14 cellular contexts compared by ENCODE assay signal in the genomic region with DNA sequence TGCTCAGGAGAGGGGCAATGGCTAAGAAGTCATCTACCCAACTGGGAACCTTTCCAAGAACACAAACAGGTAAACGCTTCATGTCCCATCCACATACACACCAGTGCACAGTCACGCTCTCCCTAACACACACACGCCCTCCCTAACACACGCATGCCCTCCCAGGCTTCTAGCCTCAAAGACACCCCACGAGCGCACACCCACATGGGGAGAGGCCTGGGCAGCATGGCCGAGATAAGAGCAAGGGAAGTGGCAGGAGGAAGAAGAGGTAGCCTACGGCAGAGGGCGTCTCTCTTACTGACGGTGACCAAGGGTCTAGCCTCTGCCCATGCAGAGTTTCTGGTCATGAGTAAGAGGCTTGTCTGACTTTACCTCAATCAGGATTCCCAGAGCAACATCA. TPM values are rescaled to one million over a fixed set of nuclear protein-coding genes. Genes with fewer than 3 reads are reported as not detected.
DNase-seq lines count a peak whose midpoint lies in the region; ATAC-seq and TF ChIP-seq lines count a peak whose summit lies in the region.
"Had no signal": no experiment of that assay in that cellular context is flagged by ENCODE, and none has a peak within 500 bp of the region (broad histone marks: within the 10 kb centered on the region; RNA-seq: fewer than 3 reads in every experiment).

No MANE protein-coding gene starts in this region.

- no peaks in the 10 kb centered on the region for H3K9me3 ChIP-seq in left lung
- no peaks in the 10 kb centered on the region for H3K9me3 ChIP-seq in suprapubic skin
- H3K9me3 ChIP-seq: mucosa of descending colon had no signal

- H3K27ac ChIP-seq in left lung = peak overlapping the region; percentile 65 to 100
- peak overlapping the region; percentile 48 for H3K27ac ChIP-seq in suprapubic skin
- H3K27ac ChIP-seq: KMS-11 had no signal

- intact Hi-C loops in activated naive CD4-positive, alpha-beta T cell treated with anti-CD3 and anti-CD28 coated beads for 36 hours (cut with micrococcal nuclease) = loop anchor here (5.0 kb wide), 1 partner anchor 850 kb away; a partner anchor contains a TSS
- intact Hi-C loops in left lung (cut with DNase I) = loop anchor here in 1 of 2 donors (10.0 kb wide), 1 partner anchor 173 kb away; no protein-coding TSS in a partner anchor

- peak overlapping the region; percentile 95 for H3K27ac Mint-ChIP-seq in activated naive CD4-positive, alpha-beta T cell treated with anti-CD3 and anti-CD28 coated beads for 36 hours
- peak overlapping the region; percentile 55 for H3K27ac Mint-ChIP-seq in activated CD4-positive, alpha-beta memory T cell treated with anti-CD3 and anti-CD28 coated beads, Interleukin-2, amount 10 ng/mL, durations not matched to agents 7 days and 5 days
- H3K27ac Mint-ChIP-seq: GM23338 had no signal

- H3K4me1 ChIP-seq in left lung = peaks cover 8 to 74% of the 10 kb centered on the region in 2 donors
- peaks cover 51% of the 10 kb centered on the region for H3K4me1 ChIP-seq in suprapubic skin

- peaks cover 0 to 55% of the 10 kb centered on the region in 2 donors for H3K36me3 ChIP-seq in left lung
- peaks cover 42% of the 10 kb centered on the region for H3K36me3 ChIP-seq in suprapubic skin

- ATAC-seq in left lung (no peak), HG02840 (IDR thresholded peaks at IDR 0.05; ENCODE audit: low FRiP score, unreplicated experiment) (no peak), HG03196 (IDR thresholded peaks at IDR 0.05; ENCODE audit: unreplicated experiment) (no peak)
- ATAC-seq: GM23338, mucosa of descending colon, PC-3 had no signal

- peaks cover 7% of the 10 kb centered on the region for H3K9me3 Mint-ChIP-seq in activated naive CD4-positive, alpha-beta T cell treated with anti-CD3 and anti-CD28 coated beads for 36 hours
- H3K9me3 Mint-ChIP-seq in activated CD4-positive, alpha-beta memory T cell treated with anti-CD3 and anti-CD28 coated beads, Interleukin-2, amount 10 ng/mL, durations not matched to agents 7 days and 5 days = peaks cover 6% of the 10 kb centered on the region

- no peaks in the 10 kb centered on the region for H3K27me3 Mint-ChIP-seq in activated naive CD4-positive, alpha-beta T cell treated with anti-CD3 and anti-CD28 coated beads for 36 hours (ENCODE audit: low read depth)
- no peaks in the 10 kb centered on the region for H3K27me3 Mint-ChIP-seq in activated CD4-positive, alpha-beta memory T cell treated with anti-CD3 and anti-CD28 coated beads, Interleukin-2, amount 10 ng/mL, durations not matched to agents 7 days and 5 days

- 79% methylated on average over 10 of the region's 10 CpGs for WGBS in suprapubic skin

- peak overlapping the region; percentile 13 for H3K4me3 Mint-ChIP-seq in activated naive CD4-positive, alpha-beta T cell treated with anti-CD3 and anti-CD28 coated beads for 36 hours
- H3K4me3 Mint-ChIP-seq in activated CD4-positive, alpha-beta memory T cell treated with anti-CD3 and anti-CD28 coated beads, Interleukin-2, amount 10 ng/mL, durations not matched to agents 7 days and 5 days = no peak overlapping the region
- H3K4me3 Mint-ChIP-seq: GM23338 had no signal

- H3K36me3 Mint-ChIP-seq in activated naive CD4-positive, alpha-beta T cell treated with anti-CD3 and anti-CD28 coated beads for 36 hours (ENCODE audit: low read depth) = peaks cover 63% of the 10 kb centered on the region
- H3K36me3 Mint-ChIP-seq in activated CD4-positive, alpha-beta memory T cell treated with anti-CD3 and anti-CD28 coated beads, Interleukin-2, amount 10 ng/mL, durations not matched to agents 7 days and 5 days (ENCODE audit: low read depth) = peaks cover 68% of the 10 kb centered on the region

- H3K4me1 Mint-ChIP-seq in activated naive CD4-positive, alpha-beta T cell treated with anti-CD3 and anti-CD28 coated beads for 36 hours (ENCODE audit: low read depth) = peaks cover 46% of the 10 kb centered on the region
- H3K4me1 Mint-ChIP-seq in activated CD4-positive, alpha-beta memory T cell treated with anti-CD3 and anti-CD28 coated beads, Interleukin-2, amount 10 ng/mL, durations not matched to agents 7 days and 5 days = peaks cover 58% of the 10 kb centered on the region

- H3K4me3 ChIP-seq in left lung (peak overlapping the region in 1 of 2 donors; percentile 24), suprapubic skin (no peak overlapping the region)
- H3K4me3 ChIP-seq: GM23338, mucosa of descending colon had no signal

- DNase-seq in activated naive CD4-positive, alpha-beta T cell treated with anti-CD3 and anti-CD28 coated beads for 36 hours = no peak
- DNase-seq in activated naive CD4-positive, alpha-beta T cell (lab: John Stamatoyannopoulos, UW) = no peak
- DNase-seq in activated CD4-positive, alpha-beta memory T cell treated with anti-CD3 and anti-CD28 coated beads, Interleukin-2, amount 10 ng/mL, durations not matched to agents 7 days and 5 days = no peak
- DNase-seq in left lung (no peak), suprapubic skin (ENCODE audit: low spot score in 2 of 2) (no peak), NCI-H2107 treated with DMSO at 0.1 percent for 48 hours (lab: John Stamatoyannopoulos, UW; ENCODE audit: unreplicated experiment) (no peak)
- DNase-seq: activated effector memory CD4-positive, alpha-beta T cell treated with Interleukin-2 at 50 U/mL for 16 hours; PC-3; T1000 had no signal

- no peak for TF ChIP-seq POLR2A in suprapubic skin (IDR thresholded peaks at IDR 0.05)

- H3K27me3 ChIP-seq in left lung (no peaks in the 10 kb centered on the region), suprapubic skin (no peaks in the 10 kb centered on the region)

- POLR2A ChIA-PET in activated CD4-positive, alpha-beta memory T cell treated with anti-CD3 and anti-CD28 coated beads, Interleukin-2, amount 10 ng/mL, durations not matched to agents 7 days and 5 days (lab: Charles Lee) = interaction anchor here (9.1 kb wide), 1 partner anchor 18 kb away, joined by 181 read pairs; a partner anchor contains a TSS

- TF ChIP-seq CTCF in left lung (IDR thresholded peaks at IDR 0.05) (no peak), suprapubic skin (IDR thresholded peaks at IDR 0.05) (no peak)

- TF ChIP-seq EP300 in suprapubic skin (IDR thresholded peaks at IDR 0.05) = no peak

- CTCF ChIA-PET in activated naive CD4-positive, alpha-beta T cell treated with anti-CD3 and anti-CD28 coated beads for 36 hours (lab: Charles Lee) = interaction anchor here (4.9 kb wide), 1 partner anchor 20 kb away, joined by 61 read pairs; a partner anchor contains a TSS
- CTCF ChIA-PET in activated CD4-positive, alpha-beta memory T cell treated with anti-CD3 and anti-CD28 coated beads, Interleukin-2, amount 10 ng/mL, durations not matched to agents 7 days and 5 days (lab: Charles Lee) = interaction anchor here (0.6 to 4.7 kb wide), 2 partner anchors 23 to 181 kb away, joined by 3 to 58 read pairs; a partner anchor contains a TSS

RNA-seq across cellular contexts. Expression of a gene that starts 3.1 kb away (rescaled TPM):
- 10 to 100 TPM; 36.7 to 39.0 TPM for total RNA-seq in activated naive CD4-positive, alpha-beta T cell treated with anti-CD3 and anti-CD28 coated beads for 36 hours
- total RNA-seq in activated CD4-positive, alpha-beta memory T cell treated with anti-CD3 and anti-CD28 coated beads, Interleukin-2, amount 10 ng/mL, durations not matched to agents 7 days and 5 days = 10 to 100 TPM; 32.0 to 32.1 TPM
- total RNA-seq in left lung = 10 to 100 TPM; 32.1 to 39.9 TPM
- total RNA-seq in suprapubic skin = 10 to 100 TPM; 25.2 to 40.0 (median 32.4) TPM

RNA-seq across cellular contexts. Expression of a gene that starts 19.5 kb away (rescaled TPM):
- total RNA-seq in activated naive CD4-positive, alpha-beta T cell treated with anti-CD3 and anti-CD28 coated beads for 36 hours = 1 to 10 TPM; 8.1 to 9.2 TPM
- 10 to 100 TPM; 36.5 to 37.1 TPM for total RNA-seq in activated CD4-positive, alpha-beta memory T cell treated with anti-CD3 and anti-CD28 coated beads, Interleukin-2, amount 10 ng/mL, durations not matched to agents 7 days and 5 days
- 10 to 100 TPM; 24.0 to 25.4 TPM for total RNA-seq in left lung
- total RNA-seq in suprapubic skin = 10 to 100 TPM in 1 of 4 donors, 1 to 10 TPM in 3; 2.7 to 11.0 (median 4.7) TPM
- total RNA-seq: GM23338, PC-3 had no signal

RNA-seq across cellular contexts. Expression of a gene that starts 44.0 kb away (rescaled TPM):
- total RNA-seq in activated naive CD4-positive, alpha-beta T cell treated with anti-CD3 and anti-CD28 coated beads for 36 hours = 10 to 100 TPM; 10.6 to 11.1 TPM
- total RNA-seq in activated CD4-positive, alpha-beta memory T cell treated with anti-CD3 and anti-CD28 coated beads, Interleukin-2, amount 10 ng/mL, durations not matched to agents 7 days and 5 days = 10 to 100 TPM; 10.7 to 11.6 TPM
- total RNA-seq in left lung = 10 to 100 TPM; 22.9 to 27.9 TPM
- 10 to 100 TPM; 18.1 to 38.9 (median 29.4) TPM for total RNA-seq in suprapubic skin
